1 cellular context compared by ENCODE assay signal in genomic region chr10:119541459-119542356, GRCh38.
TF ChIP-seq lines count a peak whose summit lies in the region.

No MANE protein-coding gene starts in this region.

TF ChIP-seq in HepG2, 621 proteins besides CTCF, POLR2A, EP300 and RAD21 (continued from another document):
- TF ChIP-seq ZNF646 (CRISPR knock-in tag; IDR thresholded peaks at IDR 0.05) (no peak), HDAC1 (CRISPR knock-in tag; IDR thresholded peaks at IDR 0.05) (no peak), RAD51 (IDR thresholded peaks at IDR 0.05; ENCODE audit: borderline replicate concordance) (no peak)
